In genomic region chr7:50661345-50662058, GRCh38 we compare ENCODE assay signal across 8 cellular contexts.
DNase-seq lines count a peak whose midpoint lies in the region; ATAC-seq and TF ChIP-seq lines count a peak whose summit lies in the region.

No MANE protein-coding gene starts in this region.

- H3K36me3 ChIP-seq in Karpas-422 (ENCODE audit: insufficient read depth, low read length) (no peaks in the 10 kb centered on the region), lower lobe of right lung (peaks cover 12% of the 10 kb centered on the region), esophagus squamous epithelium (peaks cover 0 to 23% (median 0%) of the 10 kb centered on the region in 3 donors)

- no peaks in the 10 kb centered on the region for H3K27me3 ChIP-seq in Karpas-422 (ENCODE audit: low read length)
- H3K27me3 ChIP-seq in lower lobe of right lung (ENCODE audit: low read depth) = no peaks in the 10 kb centered on the region
- H3K27me3 ChIP-seq in esophagus squamous epithelium = no peaks in the 10 kb centered on the region

- peaks cover 4% of the 10 kb centered on the region; the same call in 1 of the 2 replicates for H3K36me3 Mint-ChIP-seq in HFFc6 (ENCODE audit: low read depth)

- no peak overlapping the region for H3K9ac ChIP-seq in Karpas-422 (ENCODE audit: low read length)

- H3K9me3 ChIP-seq in Karpas-422 (ENCODE audit: low read length) (no peaks in the 10 kb centered on the region), lower lobe of right lung (no peaks in the 10 kb centered on the region), esophagus squamous epithelium (no peaks in the 10 kb centered on the region)

- H3K27ac ChIP-seq in Karpas-422 (ENCODE audit: low read length) (no peak overlapping the region), lower lobe of right lung (peak overlapping the region; percentile 20), esophagus squamous epithelium (peak overlapping the region in 1 of 4 donors; percentile 7)

- H3K4me1 Mint-ChIP-seq in HFFc6 (ENCODE audit: low read depth) = peaks cover 58% of the 10 kb centered on the region

- H3K4me1 ChIP-seq in Karpas-422 (ENCODE audit: low read length) (peaks cover 11% of the 10 kb centered on the region), lower lobe of right lung (peaks cover 83% of the 10 kb centered on the region), esophagus squamous epithelium (peaks cover 24 to 78% (median 74%) of the 10 kb centered on the region in 3 donors)

- DNase-seq in Karpas-422 = peak; percentile 43
- DNase-seq in lower lobe of right lung = no peak
- DNase-seq in HFFc6 = no peak
- DNase-seq in occipital lobe (lab: John Stamatoyannopoulos, UW) = no peak
- DNase-seq in Right ventricle myocardium inferior (ENCODE audit: missing footprints) = no peak
- no peak for DNase-seq in esophagus squamous epithelium (lab: John Stamatoyannopoulos, UW)

- no peaks in the 10 kb centered on the region for H3K9me3 Mint-ChIP-seq in HFFc6

- no peaks in the 10 kb centered on the region for H3K9me2 ChIP-seq in Karpas-422 (replicated peaks; ENCODE audit: insufficient read depth, low read length)

- WGBS in esophagus squamous epithelium, 2 donors = 54 to 57% methylated on average over 7 to 9 of the region's 10 CpGs

- H3K79me2 ChIP-seq in Karpas-422 (ENCODE audit: low read length) = no peaks in the 10 kb centered on the region

- H4K20me1 ChIP-seq in Karpas-422 (ENCODE audit: insufficient read depth, low read depth, low read length) = no peaks in the 10 kb centered on the region

- H2AFZ ChIP-seq in Karpas-422 (ENCODE audit: low read length) = no peak overlapping the region

- no peak overlapping the region for H3K4me2 ChIP-seq in Karpas-422 (ENCODE audit: low read depth, low read length, poor library complexity, severe bottlenecking)

- ATAC-seq in GM18520 (IDR thresholded peaks at IDR 0.05; ENCODE audit: unreplicated experiment) (peak; percentile 24), GM21723 (IDR thresholded peaks at IDR 0.05; ENCODE audit: unreplicated experiment) (peak; percentile 40), lower lobe of right lung (peak in 1 of 2 donors; percentile 15), Right ventricle myocardium inferior (no peak)

- intact Hi-C loops in lower lobe of right lung (cut with DNase I) (no loop called here), Right ventricle myocardium inferior (cut with DNase I) (no loop called here), esophagus squamous epithelium (cut with DNase I) (no loop called here)

- H3K27me3 Mint-ChIP-seq in HFFc6 (ENCODE audit: insufficient read depth) = peaks cover 2% of the 10 kb centered on the region

- H3K4me3 ChIP-seq in Karpas-422 (ENCODE audit: low read length) = no peak overlapping the region
- no peak overlapping the region for H3K4me3 ChIP-seq in lower lobe of right lung
- no peak overlapping the region for H3K4me3 ChIP-seq in esophagus squamous epithelium

- TF ChIP-seq CTCF in lower lobe of right lung (IDR thresholded peaks at IDR 0.05) (no peak), HFFc6 (IDR thresholded peaks at IDR 0.05) (no peak), esophagus squamous epithelium (IDR thresholded peaks at IDR 0.05) (no peak)

- no peak overlapping the region for H3K4me3 Mint-ChIP-seq in HFFc6

- H3K27ac Mint-ChIP-seq in HFFc6 = no peak overlapping the region

- no peak for TF ChIP-seq POLR2A in esophagus squamous epithelium (IDR thresholded peaks at IDR 0.05)
